15 cellular contexts compared by ENCODE assay signal in genomic region chr2:28582152-28582551, GRCh38.
"Had no signal": no experiment of that assay in that cellular context is flagged by ENCODE, and none has a peak within 500 bp of the region (broad histone marks: within the 10 kb centered on the region; RNA-seq: fewer than 3 reads in every experiment).

No MANE protein-coding gene starts in this region.

- H3K9me3 ChIP-seq: adrenal gland, thyroid gland, uterus had no signal

- H3K4me1 Mint-ChIP-seq: naive B cell, WTC11 had no signal

- H3K27me3 Mint-ChIP-seq: activated CD4-positive, alpha-beta T cell treated with anti-CD3 and anti-CD28 coated beads, Interleukin-2, amount 10 ng/mL, durations not matched to agents 24 days and 14 days had no signal

- H3K4me3 ChIP-seq: adrenal gland, cardiac muscle cell, hepatocyte, lung, thyroid gland, uterus had no signal

- H3K36me3 ChIP-seq: adrenal gland, cardiac muscle cell, thyroid gland, uterus had no signal

- H3K27ac ChIP-seq: adrenal gland, cardiac muscle cell, parathyroid adenoma, thyroid gland, uterus had no signal

- H3K9me3 Mint-ChIP-seq: activated CD4-positive, alpha-beta T cell treated with anti-CD3 and anti-CD28 coated beads, Interleukin-2, amount 10 ng/mL, durations not matched to agents 24 days and 14 days; naive B cell; stimulated activated naive B cell treated with anti-CD40 and anti-IgM and Interleukin-4, amounts not matched to agents 10 μg/mL and 1 μg/mL and 100 μg/mL, for 72 hours; WTC11 had no signal

- H3K36me3 Mint-ChIP-seq: naive B cell; stimulated activated naive B cell treated with anti-CD40 and anti-IgM and Interleukin-4, amounts not matched to agents 10 μg/mL and 1 μg/mL and 100 μg/mL, for 72 hours; WTC11 had no signal

- ATAC-seq: stimulated activated naive B cell treated with anti-CD40 and anti-IgM and Interleukin-4, amounts not matched to agents 10 μg/mL and 1 μg/mL and 100 μg/mL, for 72 hours; WTC11 had no signal

- H3K4me1 ChIP-seq: thyroid gland had no signal

- DNase-seq: activated CD4-positive, alpha-beta T cell treated with anti-CD3 and anti-CD28 coated beads, Interleukin-2, amount 10 ng/mL, durations not matched to agents 24 days and 14 days; activated T-cell treated with anti-CD3 and anti-CD28 coated beads, Interleukin-2, amount 50 U/mL, for 48 hours; adrenal gland; islet precursor cell; naive B cell; retina; stimulated activated naive B cell treated with anti-CD40 and anti-IgM and Interleukin-4, amounts not matched to agents 10 μg/mL and 1 μg/mL and 100 μg/mL, for 72 hours; T-helper 2 cell; thyroid gland; uterus had no signal

- H3K4me3 Mint-ChIP-seq: activated CD4-positive, alpha-beta T cell treated with anti-CD3 and anti-CD28 coated beads, Interleukin-2, amount 10 ng/mL, durations not matched to agents 24 days and 14 days; naive B cell; stimulated activated naive B cell treated with anti-CD40 and anti-IgM and Interleukin-4, amounts not matched to agents 10 μg/mL and 1 μg/mL and 100 μg/mL, for 72 hours; WTC11 had no signal

- H3K27me3 ChIP-seq: adrenal gland, cardiac muscle cell, hepatocyte, thyroid gland, uterus had no signal

- H3K27ac Mint-ChIP-seq: activated CD4-positive, alpha-beta T cell treated with anti-CD3 and anti-CD28 coated beads, Interleukin-2, amount 10 ng/mL, durations not matched to agents 24 days and 14 days; naive B cell; stimulated activated naive B cell treated with anti-CD40 and anti-IgM and Interleukin-4, amounts not matched to agents 10 μg/mL and 1 μg/mL and 100 μg/mL, for 72 hours; WTC11 had no signal
